15 cellular contexts compared by ENCODE assay signal in the genomic region with DNA sequence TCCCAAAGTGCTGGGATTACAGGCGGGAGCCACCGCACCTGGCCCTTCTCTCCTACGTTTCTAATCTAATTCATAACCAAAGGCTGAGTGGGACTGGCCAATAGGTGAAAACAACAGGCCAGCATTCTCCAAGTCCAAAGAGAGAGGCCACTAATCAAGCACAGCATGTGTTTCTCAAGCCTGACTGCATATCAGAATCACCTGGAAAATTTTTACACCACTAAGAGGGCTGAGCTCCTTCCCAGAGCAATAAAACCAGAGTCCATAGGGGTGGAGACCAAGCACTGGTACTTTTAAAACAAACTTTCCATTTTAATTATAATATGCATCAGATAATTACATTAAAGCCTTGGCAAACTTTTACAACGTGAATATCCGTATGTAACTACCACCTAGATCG.
DNase-seq lines count a peak whose midpoint lies in the region; ATAC-seq and TF ChIP-seq lines count a peak whose summit lies in the region.
"Had no signal": no experiment of that assay in that cellular context is flagged by ENCODE, and none has a peak within 500 bp of the region (broad histone marks: within the 10 kb centered on the region; RNA-seq: fewer than 3 reads in every experiment).

No MANE protein-coding gene starts in this region.

- no peak overlapping the region for H3K4me3 Mint-ChIP-seq in Calu3 (ENCODE audit: low read depth, unreplicated experiment)
- H3K4me3 Mint-ChIP-seq in progenitor cell of endocrine pancreas (ENCODE audit: low read depth) = no peak overlapping the region
- H3K4me3 Mint-ChIP-seq: B cell; CD8-positive, alpha-beta T cell had no signal

- DNase-seq in Calu3 (no peak), body of pancreas (no peak), left colon (no peak), progenitor cell of endocrine pancreas (ENCODE audit: low spot score, unreplicated experiment) (no peak), NCI-H2227 treated with DMSO at 0.1 percent for 48 hours (lab: John Stamatoyannopoulos, UW) (no peak), hippocampal formation (lab: John Stamatoyannopoulos, UW) (no peak), right atrium auricular region (ENCODE audit: low spot score) (no peak)
- DNase-seq in activated CD4-positive, alpha-beta T cell treated with anti-CD3 and anti-CD28 coated beads for 4 hours = no peak
- DNase-seq: 8988T; CD8-positive, alpha-beta T cell; GDM1; KBM-7 had no signal

- no TSS peak for BruUV-seq in Calu3 (replicated peaks; lab: Mats Ljungman, UMichigan)

- CTCF ChIA-PET in Calu3 (lab: Charles Lee) = interaction anchor here (0.6 to 1.2 kb wide), 4 partner anchors 14 to 708 kb away, joined by 3 to 5 read pairs (median 4); no protein-coding TSS in a partner anchor

- TF ChIP-seq POLR2A in body of pancreas (IDR thresholded peaks at IDR 0.05) = no peak

- H3K36me3 Mint-ChIP-seq in Calu3 (ENCODE audit: insufficient read depth, unreplicated experiment) (peaks cover 22% of the 10 kb centered on the region), progenitor cell of endocrine pancreas (ENCODE audit: insufficient read depth) (peaks cover 3% of the 10 kb centered on the region)
- H3K36me3 Mint-ChIP-seq: CD8-positive, alpha-beta T cell had no signal

- WGBS in body of pancreas, 2 donors = 48 to 57% methylated on average over 6 of the region's 6 CpGs

- H3K27ac Mint-ChIP-seq in Calu3 (ENCODE audit: unreplicated experiment) (peak overlapping the region; percentile 2), progenitor cell of endocrine pancreas (peak overlapping the region; percentile 34)
- H3K27ac Mint-ChIP-seq: B cell; CD8-positive, alpha-beta T cell had no signal

- no peak for ATAC-seq in body of pancreas
- peak; percentile 71 for ATAC-seq in left colon
- ATAC-seq: CD8-positive, alpha-beta T cell had no signal

- intact Hi-C loops in Calu3 (cut with micrococcal nuclease; ENCODE audit: unreplicated experiment) = no loop called here
- intact Hi-C loops in body of pancreas (cut with DNase I) = no loop called here
- intact Hi-C loops in left colon (cut with DNase I, micrococcal nuclease) = no loop called here

- H3K4me1 Mint-ChIP-seq in Calu3 (ENCODE audit: low read depth, unreplicated experiment) = peaks cover 77% of the 10 kb centered on the region
- peaks cover 57% of the 10 kb centered on the region for H3K4me1 Mint-ChIP-seq in progenitor cell of endocrine pancreas (ENCODE audit: low read depth)

- H3K9me3 ChIP-seq in body of pancreas (no peaks in the 10 kb centered on the region), right atrium auricular region (no peaks in the 10 kb centered on the region)

- H3K36me3 ChIP-seq in body of pancreas (replicated peaks in 1 of 2; ENCODE audit: insufficient read depth in 1 of 2, low read depth in 2 of 2) (no peaks in the 10 kb centered on the region), right atrium auricular region (no peaks in the 10 kb centered on the region)
- H3K36me3 ChIP-seq: BLaER1 treated with 17β-estradiol and CSF1 and Interleukin-3, amounts not matched to agents 10 nM and 100 nM; HAP-1 had no signal

- H3K27ac ChIP-seq in body of pancreas (peak overlapping the region in 3 of 4 donors; percentile 2 to 16 (median 14)), right atrium auricular region (no peak overlapping the region)
- H3K27ac ChIP-seq: BLaER1 treated with 17β-estradiol and CSF1 and Interleukin-3, amounts not matched to agents 10 nM and 100 nM had no signal

- H3K27me3 ChIP-seq in body of pancreas (no peaks in the 10 kb centered on the region), right atrium auricular region (no peaks in the 10 kb centered on the region)
- H3K27me3 ChIP-seq: BLaER1 treated with 17β-estradiol and CSF1 and Interleukin-3, amounts not matched to agents 10 nM and 100 nM had no signal

- peaks cover 3% of the 10 kb centered on the region for H3K9me3 Mint-ChIP-seq in Calu3 (ENCODE audit: low read depth, unreplicated experiment)
- H3K9me3 Mint-ChIP-seq in progenitor cell of endocrine pancreas (ENCODE audit: low read depth) = peaks cover 7% of the 10 kb centered on the region
- H3K9me3 Mint-ChIP-seq: CD8-positive, alpha-beta T cell had no signal

- no peaks in the 10 kb centered on the region for H3K27me3 Mint-ChIP-seq in Calu3 (ENCODE audit: unreplicated experiment)
- H3K27me3 Mint-ChIP-seq in progenitor cell of endocrine pancreas = no peaks in the 10 kb centered on the region

- no peak for TF ChIP-seq CTCF in Calu3 (IDR thresholded peaks at IDR 0.05; ENCODE audit: unreplicated experiment)
- no peak for TF ChIP-seq CTCF in body of pancreas (IDR thresholded peaks at IDR 0.05)
- TF ChIP-seq CTCF in progenitor cell of endocrine pancreas (IDR thresholded peaks at IDR 0.05; ENCODE audit: unreplicated experiment) = no peak
- no peak for TF ChIP-seq CTCF in right atrium auricular region (IDR thresholded peaks at IDR 0.05)

- H3K4me3 ChIP-seq in body of pancreas (no peak overlapping the region), right atrium auricular region (no peak overlapping the region)
- H3K4me3 ChIP-seq: BLaER1 treated with 17β-estradiol and CSF1 and Interleukin-3, amounts not matched to agents 10 nM and 100 nM; HAP-1 had no signal

- H3K4me1 ChIP-seq in body of pancreas (peaks cover 76% of the 10 kb centered on the region), right atrium auricular region (peaks cover 0 to 13% of the 10 kb centered on the region in 2 donors)

Comparison
In these comparisons a context has a peak if more than half of its experiments do, and no peak if none do; other contexts are left out.
1. H3K27ac ChIP-seq: peak in body of pancreas (3 of 4); none in right atrium auricular region (0 of 2).